ENCODE assay signal across 32 cellular contexts in genomic region chr13:34466301-34466700, GRCh38.
"Had no signal": no experiment of that assay in that cellular context is flagged by ENCODE, and none has a peak within 500 bp of the region (broad histone marks: within the 10 kb centered on the region; RNA-seq: fewer than 3 reads in every experiment).

No MANE protein-coding gene starts in this region.

- H3K9me3 ChIP-seq: adrenal gland, breast epithelium had no signal

- H3K36me3 ChIP-seq: adrenal gland, breast epithelium had no signal

- H3K4me3 Mint-ChIP-seq: activated CD4-positive, alpha-beta memory T cell treated with anti-CD3 and anti-CD28 coated beads for 36 hours; activated CD4-positive, alpha-beta T cell treated with anti-CD3 and anti-CD28 coated beads for 36 hours; activated CD4-positive, alpha-beta T cell treated with anti-CD3 and anti-CD28 coated beads, Interleukin-2, amount 10 ng/mL, durations not matched to agents 24 days and 14 days; activated CD8-positive, alpha-beta memory T cell treated with anti-CD3 and anti-CD28 coated beads, Interleukin-2, amount 10 ng/mL, durations not matched to agents 7 days and 5 days; activated CD8-positive, alpha-beta T cell treated with anti-CD3 and anti-CD28 coated beads, Interleukin-2, amount 10 ng/mL, durations not matched to agents 7 days and 5 days; activated naive CD4-positive, alpha-beta T cell treated with anti-CD3 and anti-CD28 coated beads for 36 hours; activated naive CD4-positive, alpha-beta T cell treated with anti-CD3 and anti-CD28 coated beads, Interleukin-2, amount 50 U/mL, for 24 hours; activated naive CD8-positive, alpha-beta T cell treated with anti-CD3 and anti-CD28 coated beads for 36 hours; activated naive CD8-positive, alpha-beta T cell treated with anti-CD3 and anti-CD28 coated beads, Interleukin-2, amount 50 U/mL, for 24 hours; activated T-helper 1 cell treated with anti-CD3 and anti-CD28 coated beads, Interleukin-12 subunit alpha, Interleukin-12 subunit beta, Interleukin-2, Interleukin-4 antibody, amounts not matched to agents 30 ng/mL and 10 ng/mL and 1 ng/mL, durations not matched to agents 14 hours and 24 hours and 36 hours; brain; effector memory CD8-positive, alpha-beta T cell; T-cell; T-helper 1 cell treated with Interleukin-12 subunit alpha and Interleukin-12 subunit beta and Interleukin-4 antibody, amounts not matched to agents 30 μg/mL and 1 μg/mL, for 36 hours had no signal

- ATAC-seq: activated CD4-positive, alpha-beta T cell treated with anti-CD3 and anti-CD28 coated beads for 36 hours; activated CD8-positive, alpha-beta memory T cell treated with anti-CD3 and anti-CD28 coated beads, Interleukin-2, amount 10 ng/mL, durations not matched to agents 7 days and 5 days; activated CD8-positive, alpha-beta T cell treated with anti-CD3 and anti-CD28 coated beads, Interleukin-2, amount 10 ng/mL, durations not matched to agents 7 days and 5 days; activated naive CD8-positive, alpha-beta T cell treated with anti-CD3 and anti-CD28 coated beads, Interleukin-2, amount 50 U/mL, for 24 hours; effector memory CD8-positive, alpha-beta T cell; T-cell had no signal

- H3K27ac ChIP-seq: adrenal gland, breast epithelium, epithelial cell of prostate had no signal

- H3K27ac Mint-ChIP-seq: activated CD4-positive, alpha-beta memory T cell treated with anti-CD3 and anti-CD28 coated beads for 36 hours; activated CD4-positive, alpha-beta T cell treated with anti-CD3 and anti-CD28 coated beads for 36 hours; activated CD4-positive, alpha-beta T cell treated with anti-CD3 and anti-CD28 coated beads, Interleukin-2, amount 10 ng/mL, durations not matched to agents 24 days and 14 days; activated CD8-positive, alpha-beta memory T cell treated with anti-CD3 and anti-CD28 coated beads, Interleukin-2, amount 10 ng/mL, durations not matched to agents 7 days and 5 days; activated CD8-positive, alpha-beta T cell treated with anti-CD3 and anti-CD28 coated beads, Interleukin-2, amount 10 ng/mL, durations not matched to agents 7 days and 5 days; activated naive CD4-positive, alpha-beta T cell treated with anti-CD3 and anti-CD28 coated beads for 36 hours; activated naive CD4-positive, alpha-beta T cell treated with anti-CD3 and anti-CD28 coated beads, Interleukin-2, amount 50 U/mL, for 24 hours; activated naive CD8-positive, alpha-beta T cell treated with anti-CD3 and anti-CD28 coated beads for 36 hours; activated naive CD8-positive, alpha-beta T cell treated with anti-CD3 and anti-CD28 coated beads, Interleukin-2, amount 50 U/mL, for 24 hours; activated T-helper 1 cell treated with anti-CD3 and anti-CD28 coated beads, Interleukin-12 subunit alpha, Interleukin-12 subunit beta, Interleukin-2, Interleukin-4 antibody, amounts not matched to agents 30 ng/mL and 10 ng/mL and 1 ng/mL, durations not matched to agents 14 hours and 24 hours and 36 hours; activated T-helper 2 cell treated with anti-CD3 and anti-CD28 coated beads, Interferon-gamma antibody, Interleukin-2, Interleukin-4, amounts not matched to agents 10 μg/mL and 5 μg/mL and 100 μg/mL, durations not matched to agents 14 hours and 24 hours and 36 hours; brain; effector memory CD8-positive, alpha-beta T cell; T-cell; T-helper 1 cell treated with Interleukin-12 subunit alpha and Interleukin-12 subunit beta and Interleukin-4 antibody, amounts not matched to agents 30 μg/mL and 1 μg/mL, for 36 hours had no signal

- H3K4me3 ChIP-seq: adrenal gland, breast epithelium had no signal

- H3K4me1 Mint-ChIP-seq: activated CD4-positive, alpha-beta T cell treated with anti-CD3 and anti-CD28 coated beads for 36 hours; activated CD4-positive, alpha-beta T cell treated with anti-CD3 and anti-CD28 coated beads, Interleukin-2, amount 10 ng/mL, durations not matched to agents 24 days and 14 days; activated CD8-positive, alpha-beta memory T cell treated with anti-CD3 and anti-CD28 coated beads, Interleukin-2, amount 10 ng/mL, durations not matched to agents 7 days and 5 days; activated naive CD4-positive, alpha-beta T cell treated with anti-CD3 and anti-CD28 coated beads, Interleukin-2, amount 50 U/mL, for 24 hours; activated naive CD8-positive, alpha-beta T cell treated with anti-CD3 and anti-CD28 coated beads for 36 hours; activated naive CD8-positive, alpha-beta T cell treated with anti-CD3 and anti-CD28 coated beads, Interleukin-2, amount 50 U/mL, for 24 hours; T-cell had no signal

- H3K27me3 Mint-ChIP-seq: activated CD4-positive, alpha-beta memory T cell treated with anti-CD3 and anti-CD28 coated beads for 36 hours; activated CD4-positive, alpha-beta T cell treated with anti-CD3 and anti-CD28 coated beads for 36 hours; activated CD4-positive, alpha-beta T cell treated with anti-CD3 and anti-CD28 coated beads, Interleukin-2, amount 10 ng/mL, durations not matched to agents 24 days and 14 days; activated CD8-positive, alpha-beta memory T cell treated with anti-CD3 and anti-CD28 coated beads, Interleukin-2, amount 10 ng/mL, durations not matched to agents 7 days and 5 days; activated naive CD8-positive, alpha-beta T cell treated with anti-CD3 and anti-CD28 coated beads for 36 hours; activated naive CD8-positive, alpha-beta T cell treated with anti-CD3 and anti-CD28 coated beads, Interleukin-2, amount 50 U/mL, for 24 hours; brain; effector memory CD8-positive, alpha-beta T cell; T-cell had no signal

- DNase-seq: activated CD4-positive, alpha-beta memory T cell treated with anti-CD3 and anti-CD28 coated beads for 36 hours; activated CD4-positive, alpha-beta T cell treated with anti-CD3 and anti-CD28 coated beads for 36 hours; activated CD4-positive, alpha-beta T cell treated with anti-CD3 and anti-CD28 coated beads, Interleukin-2, amount 10 ng/mL, durations not matched to agents 24 days and 14 days; activated CD4-positive, CD25-positive, alpha-beta regulatory T cell; activated CD4-positive, CD25-positive, alpha-beta regulatory T cell treated with anti-CD3 and anti-CD28 coated beads, Interleukin-2, amount 50 U/mL, for 72 hours; activated CD8-positive, alpha-beta memory T cell treated with anti-CD3 and anti-CD28 coated beads, Interleukin-2, amount 10 ng/mL, durations not matched to agents 7 days and 5 days; activated CD8-positive, alpha-beta memory T cell treated with anti-CD3 and anti-CD28 coated beads, Interleukin-2, amount 50 U/mL, for 4 hours; activated CD8-positive, alpha-beta T cell treated with anti-CD3 and anti-CD28 coated beads, Interleukin-2, amount 10 ng/mL, durations not matched to agents 7 days and 5 days; activated effector memory CD4-positive, alpha-beta T cell treated with anti-CD3 and anti-CD28 coated beads, Interleukin-2, amount 50 U/mL, for 16 hours; activated naive CD4-positive, alpha-beta T cell treated with anti-CD3 and anti-CD28 coated beads for 36 hours; activated naive CD8-positive, alpha-beta T cell treated with anti-CD3 and anti-CD28 coated beads for 36 hours; activated naive CD8-positive, alpha-beta T cell treated with anti-CD3 and anti-CD28 coated beads, Interleukin-2, amount 50 U/mL, for 24 hours; activated T-cell treated with anti-CD3 and anti-CD28 coated beads, Interleukin-2, amount 50 U/mL, for 1 hour; activated T-cell treated with anti-CD3 and anti-CD28 coated beads, Interleukin-2, amount 50 U/mL, for 48 hours; adrenal gland; amygdala; aorta; cortex of kidney; dermis blood vessel endothelial cell; effector CD4-positive, alpha-beta T cell; effector memory CD8-positive, alpha-beta T cell; foreskin fibroblast; SW 1271; T-cell; T-helper 9 cell had no signal

- H3K36me3 Mint-ChIP-seq: activated CD4-positive, alpha-beta memory T cell treated with anti-CD3 and anti-CD28 coated beads for 36 hours; activated CD8-positive, alpha-beta memory T cell treated with anti-CD3 and anti-CD28 coated beads, Interleukin-2, amount 10 ng/mL, durations not matched to agents 7 days and 5 days; activated naive CD4-positive, alpha-beta T cell treated with anti-CD3 and anti-CD28 coated beads, Interleukin-2, amount 50 U/mL, for 24 hours; activated naive CD8-positive, alpha-beta T cell treated with anti-CD3 and anti-CD28 coated beads for 36 hours; brain; T-cell had no signal

- H3K9me3 Mint-ChIP-seq: activated CD4-positive, alpha-beta memory T cell treated with anti-CD3 and anti-CD28 coated beads for 36 hours; activated naive CD4-positive, alpha-beta T cell treated with anti-CD3 and anti-CD28 coated beads for 36 hours; activated naive CD4-positive, alpha-beta T cell treated with anti-CD3 and anti-CD28 coated beads, Interleukin-2, amount 50 U/mL, for 24 hours; activated naive CD8-positive, alpha-beta T cell treated with anti-CD3 and anti-CD28 coated beads for 36 hours; activated naive CD8-positive, alpha-beta T cell treated with anti-CD3 and anti-CD28 coated beads, Interleukin-2, amount 50 U/mL, for 24 hours; activated T-helper 1 cell treated with anti-CD3 and anti-CD28 coated beads, Interleukin-12 subunit alpha, Interleukin-12 subunit beta, Interleukin-2, Interleukin-4 antibody, amounts not matched to agents 30 ng/mL and 10 ng/mL and 1 ng/mL, durations not matched to agents 14 hours and 24 hours and 36 hours; brain had no signal

- H3K27me3 ChIP-seq: adrenal gland, breast epithelium had no signal

- H3K4me1 ChIP-seq: adrenal gland, breast epithelium had no signal
